21 cellular contexts compared by ENCODE assay signal in the genomic region with DNA sequence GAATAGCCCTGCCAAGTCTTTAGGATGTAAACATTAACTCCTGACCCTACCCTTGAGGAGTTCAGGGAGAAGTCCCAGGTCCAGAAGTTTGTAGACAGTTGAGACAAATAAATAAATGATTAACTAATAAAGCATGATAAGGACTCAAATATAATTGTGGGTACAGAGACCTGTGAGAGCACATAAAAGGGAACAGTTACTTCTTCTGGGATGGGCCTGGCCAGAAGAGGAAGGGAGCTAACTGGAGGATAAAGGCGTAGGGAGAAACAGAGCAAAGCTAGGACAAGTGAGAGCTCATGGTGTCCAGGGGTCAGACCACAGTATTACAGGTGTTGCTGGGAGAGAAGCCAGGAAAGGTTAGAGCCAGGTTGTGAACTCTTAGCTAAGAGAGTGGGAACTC.
"Had no signal": no experiment of that assay in that cellular context is flagged by ENCODE, and none has a peak within 500 bp of the region (broad histone marks: within the 10 kb centered on the region; RNA-seq: fewer than 3 reads in every experiment).

No MANE protein-coding gene starts in this region.

- H3K27me3 ChIP-seq: tibial nerve, vagina had no signal

- H3K27ac ChIP-seq: lower lobe of right lung, parathyroid adenoma, tibial nerve, vagina had no signal

- H3K4me3 ChIP-seq: lower lobe of right lung, tibial nerve, vagina had no signal

- H3K9ac ChIP-seq: parathyroid adenoma had no signal

- H3K36me3 ChIP-seq: lower lobe of right lung, tibial nerve, vagina had no signal

- H3K9me3 ChIP-seq: lower lobe of right lung, tibial nerve, vagina had no signal

- ATAC-seq: activated CD8-positive, alpha-beta memory T cell treated with anti-CD3 and anti-CD28 coated beads, Interleukin-2, amount 10 ng/mL, durations not matched to agents 7 days and 5 days; lower lobe of right lung; naive thymus-derived CD4-positive, alpha-beta T cell had no signal

- DNase-seq: activated CD4-positive, alpha-beta T cell treated with anti-CD3 and anti-CD28 coated beads, Interleukin-2, amount 50 U/mL, for 48 hours; activated CD4-positive, CD25-positive, alpha-beta regulatory T cell treated with anti-CD3 and anti-CD28 coated beads, Interleukin-2, amount 50 U/mL, for 72 hours; activated CD8-positive, alpha-beta memory T cell treated with anti-CD3 and anti-CD28 coated beads, Interleukin-2, amount 10 ng/mL, durations not matched to agents 7 days and 5 days; activated effector memory CD4-positive, alpha-beta T cell treated with Interleukin-2 at 50 U/mL for 16 hours; activated T-cell treated with anti-CD3 and anti-CD28 coated beads, Interleukin-2, amount 50 U/mL, for 1 hour; amniotic stem cell; central memory CD4-positive, alpha-beta T cell; cortex of kidney; effector memory CD4-positive, alpha-beta T cell; foreskin fibroblast; glutamatergic neuron; hypothalamus; lower lobe of right lung; naive thymus-derived CD4-positive, alpha-beta T cell; retina; stimulated activated CD4-positive, alpha-beta T cell treated with anti-CD3 and anti-CD28 coated beads, Interleukin-15, amount 100 ng/mL, for 24 hours; stimulated activated CD4-positive, alpha-beta T cell treated with anti-CD3 and anti-CD28 coated beads, Interleukin-4, amount 100 ng/mL, for 1 hour; stimulated activated naive CD4-positive, alpha-beta T cell had no signal

- H2AFZ ChIP-seq: parathyroid adenoma had no signal
